3 cellular contexts compared by ENCODE assay signal in the genomic region with DNA sequence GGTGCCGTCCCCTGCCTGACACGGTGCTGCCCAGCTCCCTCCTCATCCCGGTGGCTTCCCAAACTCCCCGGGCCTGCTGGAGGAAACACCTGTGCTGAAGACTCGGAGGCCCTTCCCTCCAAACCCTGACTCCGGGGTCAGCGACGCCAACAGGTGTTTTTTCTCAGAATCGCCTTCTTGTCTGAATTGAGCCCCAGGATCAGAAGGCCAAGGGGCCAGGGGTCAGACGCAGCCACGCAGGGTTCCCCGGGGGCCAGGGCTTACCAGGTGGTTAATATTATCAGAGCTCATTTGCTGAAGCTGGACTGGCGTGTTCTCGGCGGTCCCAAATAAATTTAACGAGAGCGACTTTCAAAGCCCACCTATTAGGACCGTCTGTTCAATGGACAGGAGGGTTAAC.
"Had no signal": no experiment of that assay in that cellular context is flagged by ENCODE, and none has a peak within 500 bp of the region (broad histone marks: within the 10 kb centered on the region; RNA-seq: fewer than 3 reads in every experiment).

No MANE protein-coding gene starts in this region.

- DNase-seq: GDM1, GF-D8 had no signal

- H3K4me3 ChIP-seq: GM12878 had no signal
